13 cellular contexts compared by ENCODE assay signal in the genomic region with DNA sequence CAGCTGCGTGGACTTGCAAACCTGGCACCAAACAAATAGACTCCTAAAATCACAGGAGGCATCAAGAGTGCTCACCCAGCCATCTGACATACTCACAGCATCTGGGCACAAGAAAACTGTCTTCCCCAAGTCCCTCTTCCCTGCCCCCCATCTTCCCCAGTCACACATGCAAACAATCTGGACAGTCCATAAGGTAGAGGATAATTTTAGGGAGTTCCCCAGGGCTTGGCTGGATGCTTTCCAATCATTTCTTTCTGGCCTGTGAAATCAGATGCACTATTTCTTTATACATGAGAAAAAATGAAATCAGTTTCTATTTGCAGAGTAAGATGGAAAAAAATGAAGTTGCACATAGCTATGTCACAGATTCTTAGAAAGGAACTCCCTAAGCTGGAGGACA.
DNase-seq lines count a peak whose midpoint lies in the region; ATAC-seq lines count a peak whose summit lies in the region.
"Had no signal": no experiment of that assay in that cellular context is flagged by ENCODE, and none has a peak within 500 bp of the region (broad histone marks: within the 10 kb centered on the region; RNA-seq: fewer than 3 reads in every experiment).

No MANE protein-coding gene starts in this region.

- peak; percentile 6 for DNase-seq in NCI-H1694 treated with DMSO at 0.1 percent for 48 hours (lab: John Stamatoyannopoulos, UW)
- no peak for DNase-seq in NCI-H1694 (lab: John Stamatoyannopoulos, UW)
- peak; percentile 11 for DNase-seq in NCI-H2171 (lab: John Stamatoyannopoulos, UW)
- peak; percentile 13 for DNase-seq in NCI-H69 (lab: John Stamatoyannopoulos, UW)
- DNase-seq in NCI-H146 (lab: John Stamatoyannopoulos, UW): no peak
- no peak for DNase-seq in COLO829 (ENCODE audit: low spot score)
- DNase-seq: AML-193; CD8-positive, alpha-beta memory T cell; DMS79; GM23248; H9 had no signal

- ATAC-seq in HG03196 (IDR thresholded peaks at IDR 0.05; ENCODE audit: unreplicated experiment): no peak
- ATAC-seq: HepG2 had no signal

Comparison
In these comparisons a context has a peak if more than half of its experiments do, and no peak if none do; other contexts are left out.
1. DNase-seq: peak in NCI-H1694 treated with DMSO at 0.1 percent for 48 hours (single experiment), NCI-H2171 (single experiment) and NCI-H69 (single experiment); none in NCI-H1694 (single experiment), NCI-H146 (single experiment) and COLO829 (single experiment).